ENCODE assay signal across 8 cellular contexts in genomic region chr10:34814228-34815173, GRCh38. TPM values are rescaled to one million over a fixed set of nuclear protein-coding genes. Genes with fewer than 3 reads are reported as not detected.
DNase-seq lines count a peak whose midpoint lies in the region; ATAC-seq, FAIRE-seq and TF ChIP-seq lines count a peak whose summit lies in the region.

No MANE protein-coding gene starts in this region.

- CTCF ChIA-PET in GM10248 (lab: Yijun Ruan, JAX) (no interaction called here), HCT116 (lab: Charles Lee) (no interaction called here), RWPE1 (lab: Yijun Ruan, JAX) (interaction anchor here (0.6 to 1.0 kb wide), 2 partner anchors 130 to 148 kb away, joined by 3 to 4 read pairs; no protein-coding TSS in a partner anchor), endothelial cell of umbilical vein (lab: Charles Lee) (interaction anchor here (0.7 to 2.7 kb wide), 4 partner anchors 10 to 123 kb away, joined by 3 to 14 read pairs (median 4); no protein-coding TSS in a partner anchor)

- peak; percentile 59 for ATAC-seq in HCT116
- ATAC-seq in GM19455 (IDR thresholded peaks at IDR 0.05; ENCODE audit: unreplicated experiment), result no peak
- ATAC-seq in HG03439 (IDR thresholded peaks at IDR 0.05; ENCODE audit: unreplicated experiment), result no peak

- H2AFZ ChIP-seq in HCT116 (ENCODE audit: low read depth, low read length, poor library complexity, severe bottlenecking) (no peak overlapping the region), endothelial cell of umbilical vein (ENCODE audit: low read depth, low read length) (peak overlapping the region; percentile 77)

- no peak for FAIRE-seq in endothelial cell of umbilical vein (lab: Jason Lieb, UNC)

- peak overlapping the region; percentile 94 for H3K27ac ChIP-seq in HCT116 (ENCODE audit: low read depth, low read length)
- H3K27ac ChIP-seq in RWPE1, result peak overlapping the region; percentile 88
- peak overlapping the region; percentile 50 for H3K27ac ChIP-seq in endothelial cell of umbilical vein (ENCODE audit: insufficient read depth, low read depth, low read length)
- H3K27ac ChIP-seq in mucosa of rectum (ENCODE audit: low read depth in 2 of 2, low read length in 2 of 2), result peak overlapping the region; percentile 65 to 77

- H3K4me3 ChIP-seq in HCT116 (replicated peaks in 1 of 2; ENCODE audit: low read depth in 1 of 2, low read length in 2 of 2), result peak overlapping the region; percentile 77 to 86
- peak overlapping the region; percentile 53 to 92 (median 65) for H3K4me3 ChIP-seq in endothelial cell of umbilical vein (replicated peaks in 1 of 3; ENCODE audit: insufficient read depth in 1 of 3, low read depth in 1 of 3, low read length in 3 of 3)
- peak overlapping the region; percentile 56 to 78 for H3K4me3 ChIP-seq in mucosa of rectum (ENCODE audit: low read length in 2 of 2)

- no peak for TF ChIP-seq RAD21 in HCT116 (IDR thresholded peaks at IDR 0.05; ENCODE audit: low read depth)

- no peaks in the 10 kb centered on the region for H3K9me1 ChIP-seq in endothelial cell of umbilical vein (replicated peaks; ENCODE audit: control insufficient read depth, extremely low read depth, insufficient read depth, low read length)

- DNase-seq in GM10248 (ENCODE audit: extremely low spot score) (peak; percentile 67), HCT116 (ENCODE audit: low read depth, low spot score) (no peak), RWPE1 (ENCODE audit: low spot score) (peak; percentile 58), endothelial cell of umbilical vein (ENCODE audit: low read depth, low spot score) (peak; percentile 39)
- no peak for DNase-seq in stimulated activated CD4-positive, alpha-beta T cell treated with anti-CD3 and anti-CD28 coated beads, Interleukin-2, amount 100 ng/mL, for 48 hours

- H4K20me1 ChIP-seq in HCT116 (ENCODE audit: insufficient read depth) (no peaks in the 10 kb centered on the region), endothelial cell of umbilical vein (replicated peaks; ENCODE audit: control insufficient read depth, extremely low read depth, insufficient read depth, low read length) (peaks cover 3% of the 10 kb centered on the region)

- H3K27me3 ChIP-seq in HCT116 (ENCODE audit: insufficient read depth, low read length) (no peaks in the 10 kb centered on the region), endothelial cell of umbilical vein (ENCODE audit: control insufficient read depth in 2 of 2, insufficient read depth in 2 of 2, low read length in 2 of 2) (peaks cover 1 to 6% of the 10 kb centered on the region in 2 experiments), mucosa of rectum (ENCODE audit: control insufficient read depth in 2 of 2, insufficient read depth in 2 of 2, low read length in 2 of 2) (no peaks in the 10 kb centered on the region)

- no peak for TF ChIP-seq CTCF in GM10248 (IDR thresholded peaks at IDR 0.05; ENCODE audit: control extremely low read depth, extremely low read depth, low read depth, missing control alignments)
- no peak for TF ChIP-seq CTCF in HCT116 (IDR thresholded peaks at IDR 0.05 in 2 of 3, conservative IDR thresholded peaks at IDR 0.05 in 1 of 3; ENCODE audit: borderline replicate concordance in 1 of 3, insufficient read depth in 1 of 3, low read depth in 2 of 3, low read length in 2 of 3)
- no peak for TF ChIP-seq CTCF in RWPE1 (conservative IDR thresholded peaks at IDR 0.05; ENCODE audit: low read depth)
- peak in 1 of 2 donors; percentile 18 for TF ChIP-seq CTCF in endothelial cell of umbilical vein (IDR thresholded peaks at IDR 0.05; ENCODE audit: extremely low read depth in 1 of 2, insufficient read depth in 1 of 2, low read depth in 1 of 2, low read length in 2 of 2)

- dilution Hi-C loops in endothelial cell of umbilical vein (cut with MboI; ENCODE audit: extremely low pct_ligation_motif_present, low sequenced_read_pairs), result no loop called here

- H3K9me3 ChIP-seq in HCT116 (ENCODE audit: control insufficient read depth in 1 of 2, insufficient read depth in 1 of 2, low read depth in 1 of 2, low read length in 2 of 2) (no peaks in the 10 kb centered on the region), endothelial cell of umbilical vein (replicated peaks; ENCODE audit: control insufficient read depth, insufficient read depth, low read length) (no peaks in the 10 kb centered on the region), mucosa of rectum (ENCODE audit: control insufficient read depth in 2 of 2, low read length in 2 of 2) (no peaks in the 10 kb centered on the region)

- TF ChIP-seq POLR2A in HCT116 (IDR thresholded peaks at IDR 0.05; ENCODE audit: borderline replicate concordance, extremely low read depth, insufficient read depth, insufficient read length) (no peak), endothelial cell of umbilical vein (IDR thresholded peaks at IDR 0.05; ENCODE audit: low read depth, low read length) (peak; percentile 36)

- BruUV-seq in HCT116 (replicated peaks; lab: Mats Ljungman, UMichigan) (no TSS peak), endothelial cell of umbilical vein (replicated peaks; lab: Mats Ljungman, UMichigan) (no TSS peak)

- H3K4me2 ChIP-seq in HCT116 (ENCODE audit: low read length) (peak overlapping the region; percentile 81), endothelial cell of umbilical vein (ENCODE audit: insufficient read depth, low read length) (peak overlapping the region; percentile 88)

- RAD21 ChIA-PET in HCT116 (lab: Charles Lee; ENCODE audit: low non-redundant PET in 1 of 2, low total read pairs in 2 of 2, uncharacterized antibody in 2 of 2, unreplicated experiment in 2 of 2), result no interaction called here

- H3K4me1 ChIP-seq in HCT116 (ENCODE audit: control insufficient read depth in 1 of 2, insufficient read depth in 2 of 2, low read length in 2 of 2) (peaks cover 17 to 25% of the 10 kb centered on the region in 2 experiments), endothelial cell of umbilical vein (ENCODE audit: control insufficient read depth, extremely low read depth, insufficient read depth, low read length) (peaks cover 14% of the 10 kb centered on the region), mucosa of rectum (ENCODE audit: control insufficient read depth in 2 of 2, insufficient read depth in 2 of 2, low read length in 2 of 2) (peaks cover 4 to 17% of the 10 kb centered on the region in 2 donors)

- POLR2A ChIA-PET in GM10248 (lab: Yijun Ruan, JAX) (no interaction called here), HCT116 (lab: Charles Lee) (no interaction called here), RWPE1 (lab: Yijun Ruan, JAX; ENCODE audit: low non-redundant PET) (no interaction called here), endothelial cell of umbilical vein (lab: Charles Lee) (no interaction called here)

- intact Hi-C loops in HCT116 (cut with micrococcal nuclease) (no loop called here), endothelial cell of umbilical vein (cut with micrococcal nuclease) (loop anchor here (1.0 to 10.0 kb wide), 4 partner anchors 82 to 400 kb away; no protein-coding TSS in a partner anchor)

- H3K36me3 ChIP-seq in HCT116 (ENCODE audit: control insufficient read depth in 1 of 2, insufficient read depth in 2 of 2, low read length in 2 of 2) (no peaks in the 10 kb centered on the region), endothelial cell of umbilical vein (ENCODE audit: control insufficient read depth in 2 of 2, extremely low read depth in 1 of 2, insufficient read depth in 2 of 2, low read length in 2 of 2) (no peaks in the 10 kb centered on the region), mucosa of rectum (ENCODE audit: control insufficient read depth in 2 of 2, insufficient read depth in 2 of 2, low read length in 2 of 2) (no peaks in the 10 kb centered on the region)

- H3K79me2 ChIP-seq in HCT116 (ENCODE audit: insufficient read depth, low read length), result peaks cover 49% of the 10 kb centered on the region
- H3K79me2 ChIP-seq in endothelial cell of umbilical vein (ENCODE audit: control insufficient read depth, insufficient read depth, low read length), result peaks cover 31% of the 10 kb centered on the region

- no peaks in the 10 kb centered on the region for H3K9me2 ChIP-seq in HCT116 (ENCODE audit: insufficient read depth)

- H3K9ac ChIP-seq in HCT116 (ENCODE audit: low read length) (peak overlapping the region; percentile 81), endothelial cell of umbilical vein (replicated peaks; ENCODE audit: extremely low read depth, insufficient read depth, low read length) (peak overlapping the region; percentile 73), mucosa of rectum (ENCODE audit: low read depth in 1 of 2, low read length in 2 of 2) (peak overlapping the region; percentile 66 to 71)

TF ChIP-seq in HCT116, 20 proteins besides CTCF, POLR2A, EP300 and RAD21:
- TF ChIP-seq ZFX (IDR thresholded peaks at IDR 0.05), result peak; percentile 96
- TF ChIP-seq, protein P1, sequence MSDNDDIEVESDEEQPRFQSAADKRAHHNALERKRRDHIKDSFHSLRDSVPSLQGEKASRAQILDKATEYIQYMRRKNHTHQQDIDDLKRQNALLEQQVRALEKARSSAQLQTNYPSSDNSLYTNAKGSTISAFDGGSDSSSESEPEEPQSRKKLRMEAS (IDR thresholded peaks at IDR 0.05), result no peak
- TF ChIP-seq TCF7L2 (IDR thresholded peaks at IDR 0.05; ENCODE audit: borderline replicate concordance, extremely low read depth, insufficient read depth, insufficient read length), result peak; percentile 70

TF ChIP-seq in endothelial cell of umbilical vein, 7 proteins besides CTCF, POLR2A, EP300 and RAD21:
- TF ChIP-seq EZH2 (IDR thresholded peaks at IDR 0.05; ENCODE audit: borderline replicate concordance, low read depth, low read length, severe bottlenecking) (no peak), POLR2AphosphoS5 (IDR thresholded peaks at IDR 0.05; ENCODE audit: insufficient read depth, low read depth, low read length) (peak; percentile 33)

RNA-seq across cellular contexts. Expression of gene PARD3, which starts 0.6 kb away (rescaled TPM):
- total RNA-seq in HCT116 (2021; ENCODE audit: unreplicated experiment) (46.3 TPM), endothelial cell of umbilical vein (20.2 and 24.1 TPM in 2 replicates)
- 30.8 and 35.4 TPM in 2 replicates for polyA plus RNA-seq in HCT116 (2012)
- polyA plus RNA-seq in endothelial cell of umbilical vein, result 6.2 and 7.3 TPM in 2 replicates
- polyA plus RNA-seq in endothelial cell of umbilical vein (2011; cell fraction: cytosol; rRNA removed), result 13.3 and 13.6 TPM in 2 replicates
- 16.2 and 18.6 TPM in 2 replicates for polyA plus RNA-seq in endothelial cell of umbilical vein (2011; cell fraction: nucleus; rRNA removed)
- polyA plus RNA-seq in endothelial cell of umbilical vein (2012), result 19.6 and 20.4 TPM in 2 replicates
- 32.8 and 34.3 TPM in 2 replicates for polyA minus RNA-seq in endothelial cell of umbilical vein
- 13.8 TPM for polyA minus RNA-seq in endothelial cell of umbilical vein (2011; cell fraction: cytosol; rRNA and poly(A)+ RNA removed)
- 52.9 and 58.8 TPM in 2 replicates for polyA minus RNA-seq in endothelial cell of umbilical vein (2011; cell fraction: nucleus; rRNA and poly(A)+ RNA removed)

Comparison
In these comparisons a context has a peak if more than half of its experiments do, and no peak if none do; other contexts are left out.
1. DNase-seq: peak in GM10248 (single experiment), RWPE1 (single experiment) and endothelial cell of umbilical vein (single experiment); none in HCT116 (single experiment) and stimulated activated CD4-positive, alpha-beta T cell treated with anti-CD3 and anti-CD28 coated beads, Interleukin-2, amount 100 ng/mL, for 48 hours (0 of 2).
2. CTCF ChIA-PET loops: an anchor here in RWPE1 (0.6 to 1.0 kb wide) and endothelial cell of umbilical vein (0.7 to 2.7 kb wide); none called in GM10248 and HCT116.
3. Peak in every context shown above with its lines, with median percentiles within 50 percentile points of each other: H3K27ac ChIP-seq, H3K4me3 ChIP-seq and H3K9ac ChIP-seq.